20 cellular contexts compared by ENCODE assay signal in genomic region chr2:134537702-134538101, GRCh38.
"Had no signal": no experiment of that assay in that cellular context is flagged by ENCODE, and none has a peak within 500 bp of the region (broad histone marks: within the 10 kb centered on the region; RNA-seq: fewer than 3 reads in every experiment).

No MANE protein-coding gene starts in this region.

- DNase-seq: cortex of kidney; effector memory CD8-positive, alpha-beta T cell; kidney; naive thymus-derived CD8-positive, alpha-beta T cell; nephron progenitor cell; nucleus accumbens; posterior cingulate gyrus; psoas muscle; stimulated activated CD4-positive, alpha-beta T cell treated with anti-CD3 and anti-CD28 coated beads, Interleukin-12 subunit alpha, Interleukin-12 subunit beta, amount 100 ng/mL, for 4 hours; stimulated activated CD4-positive, alpha-beta T cell treated with anti-CD3 and anti-CD28 coated beads, Interleukin-1b, Interleukin-23, amount 100 ng/mL, for 48 hours; stimulated activated CD4-positive, alpha-beta T cell treated with anti-CD3 and anti-CD28 coated beads, Interleukin-4, amount 100 ng/mL, for 1 hour; stimulated activated CD8-positive, alpha-beta memory T cell treated with anti-CD3 and anti-CD28 coated beads, Interleukin-4, amount 100 ng/mL, for 48 hours; stimulated activated naive CD4-positive, alpha-beta T cell; stomach; thyroid gland had no signal

- H3K27ac Mint-ChIP-seq: effector memory CD8-positive, alpha-beta T cell; memory B cell; naive thymus-derived CD8-positive, alpha-beta T cell; nephron progenitor cell had no signal

- H3K4me1 Mint-ChIP-seq: memory B cell; naive thymus-derived CD8-positive, alpha-beta T cell had no signal

- H3K4me3 Mint-ChIP-seq: effector memory CD8-positive, alpha-beta T cell; memory B cell; naive thymus-derived CD8-positive, alpha-beta T cell; nephron progenitor cell had no signal

- H3K4me3 ChIP-seq: cardiac muscle cell, lung, psoas muscle, smooth muscle cell, stomach, thyroid gland had no signal

- H3K36me3 Mint-ChIP-seq: naive thymus-derived CD8-positive, alpha-beta T cell had no signal

- ATAC-seq: effector memory CD8-positive, alpha-beta T cell; naive thymus-derived CD8-positive, alpha-beta T cell; psoas muscle; sciatic nerve had no signal

- H3K9me3 ChIP-seq: psoas muscle, stomach, thyroid gland had no signal

- H3K27ac ChIP-seq: cardiac muscle cell, psoas muscle, thyroid gland had no signal

- H3K27me3 Mint-ChIP-seq: memory B cell had no signal

- H3K27me3 ChIP-seq: cardiac muscle cell, stomach, thyroid gland had no signal

- H3K36me3 ChIP-seq: cardiac muscle cell, stomach, thyroid gland had no signal

- H3K9me3 Mint-ChIP-seq: effector memory CD8-positive, alpha-beta T cell; memory B cell; naive thymus-derived CD8-positive, alpha-beta T cell; nephron progenitor cell had no signal

- H3K4me1 ChIP-seq: psoas muscle, thyroid gland had no signal
